34 cellular contexts compared by ENCODE assay signal in genomic region chr7:83173664-83174063, GRCh38. TPM values are rescaled to one million over a fixed set of nuclear protein-coding genes. Genes with fewer than 3 reads are reported as not detected.
"Had no signal": no experiment of that assay in that cellular context is flagged by ENCODE, and none has a peak within 500 bp of the region (broad histone marks: within the 10 kb centered on the region; RNA-seq: fewer than 3 reads in every experiment).

No MANE protein-coding gene starts in this region.

- H3K27me3 ChIP-seq: adrenal gland, ascending aorta, body of pancreas, brain microvascular endothelial cell, breast epithelium, cardiac muscle cell had no signal

- DNase-seq: activated effector memory CD4-positive, alpha-beta T cell treated with anti-CD3 and anti-CD28 coated beads, Interleukin-2, amount 50 U/mL, for 16 hours; activated effector memory CD4-positive, alpha-beta T cell treated with Interleukin-2 at 50 U/mL for 16 hours; activated gamma-delta T cell; activated gamma-delta T cell treated with Interleukin-2 at 50 U/mL for 16 hours; activated naive CD4-positive, alpha-beta T cell; activated naive CD4-positive, alpha-beta T cell treated with anti-CD3 and anti-CD28 coated beads for 36 hours; activated naive CD4-positive, alpha-beta T cell treated with anti-CD3 and anti-CD28 coated beads, Interleukin-2, amount 10 ng/mL, durations not matched to agents 7 days and 5 days; activated naive CD4-positive, alpha-beta T cell treated with anti-CD3 and anti-CD28 coated beads, Interleukin-2, amount 50 U/mL, for 16 hours; activated naive CD4-positive, alpha-beta T cell treated with Interleukin-2 at 50 U/mL for 16 hours; activated naive CD8-positive, alpha-beta T cell treated with anti-CD3 and anti-CD28 coated beads for 36 hours; activated naive CD8-positive, alpha-beta T cell treated with anti-CD3 and anti-CD28 coated beads, Interleukin-2, amount 10 ng/mL, durations not matched to agents 7 days and 5 days; activated naive CD8-positive, alpha-beta T cell treated with anti-CD3 and anti-CD28 coated beads, Interleukin-2, amount 50 U/mL, for 24 hours; activated T-cell treated with anti-CD3 and anti-CD28 coated beads, Interleukin-2, amount 50 U/mL, for 4 hours; activated T-cell treated with anti-CD3 and anti-CD28 coated beads, Interleukin-2, amount 50 U/mL, for 48 hours; activated T-cell treated with anti-CD3 and anti-CD28 coated beads, Interleukin-2, amount 50 U/mL, for 72 hours; adrenal gland; amniotic stem cell; amygdala; anterior cingulate cortex; aorta; body of pancreas; brain microvascular endothelial cell; caudate nucleus; central memory CD4-positive, alpha-beta T cell; cerebellar nuclear complex had no signal

- H3K4me1 ChIP-seq: adrenal gland, ascending aorta, body of pancreas, breast epithelium had no signal

- H3K27ac ChIP-seq: adrenal gland, ascending aorta, body of pancreas, brain microvascular endothelial cell, breast epithelium, cardiac muscle cell had no signal

- ATAC-seq: activated naive CD4-positive, alpha-beta T cell treated with anti-CD3 and anti-CD28 coated beads, Interleukin-2, amount 50 U/mL, for 72 hours; activated naive CD8-positive, alpha-beta T cell treated with anti-CD3 and anti-CD28 coated beads, Interleukin-2, amount 50 U/mL, for 24 hours; activated T-cell treated with anti-CD3 and anti-CD28 coated beads, Interleukin-2, amount 50 U/mL, for 4 hours; activated T-cell treated with anti-CD3 and anti-CD28 coated beads, Interleukin-2, amount 50 U/mL, for 72 hours; activated T-helper 17 cell treated with anti-CD3 and anti-CD28 coated beads, Interleukin-2, amount 50 U/mL, for 72 hours; body of pancreas had no signal

- FAIRE-seq: astrocyte, bronchial epithelial cell had no signal

- H3K36me3 ChIP-seq: adrenal gland, ascending aorta, brain microvascular endothelial cell, breast epithelium, cardiac muscle cell had no signal

- H3K9me3 ChIP-seq: adrenal gland, ascending aorta, body of pancreas, breast epithelium had no signal

- H3K4me3 ChIP-seq: adrenal gland, ascending aorta, body of pancreas, breast epithelium, cardiac muscle cell had no signal

RNA-seq across cellular contexts. Expression of gene PCLO, which starts 11.0 kb away (rescaled TPM):
- total RNA-seq: activated naive CD4-positive, alpha-beta T cell treated with anti-CD3 and anti-CD28 coated beads for 36 hours; activated naive CD8-positive, alpha-beta T cell treated with anti-CD3 and anti-CD28 coated beads for 36 hours; activated naive CD8-positive, alpha-beta T cell treated with anti-CD3 and anti-CD28 coated beads, Interleukin-2, amount 10 ng/mL, durations not matched to agents 7 days and 5 days; activated T-helper 1 cell treated with anti-CD3 and anti-CD28 coated beads, Interleukin-12 subunit alpha, Interleukin-12 subunit beta, Interleukin-2, Interleukin-4 antibody, amounts not matched to agents 30 ng/mL and 10 ng/mL and 1 ng/mL, durations not matched to agents 14 hours and 24 hours and 36 hours; activated T-helper 2 cell treated with anti-CD3 and anti-CD28 coated beads, Interferon-gamma antibody, Interleukin-2, Interleukin-4, amounts not matched to agents 10 μg/mL and 5 μg/mL and 100 μg/mL, durations not matched to agents 14 hours and 24 hours and 36 hours had no signal
